ENCODE assay signal across 7 cellular contexts in genomic region chr1:121006826-121007225, GRCh38.
A peak's percentile ranks its signal among the peaks of the same experiment; 100 is the strongest.
DNase-seq lines count a peak whose midpoint lies in the region; ATAC-seq, FAIRE-seq and TF ChIP-seq lines count a peak whose summit lies in the region.
"Not testable (repeated sequence)": the region's sequence is repeated elsewhere in the genome, so short reads cannot be mapped to it uniquely, and the experiment has no call there.

No MANE protein-coding gene starts in this region.

- not testable (repeated sequence) for H4K91ac ChIP-seq in H9 (ENCODE audit: insufficient read length, low read depth, low read length); H1 (replicated peaks; ENCODE audit: insufficient read length, low read length)

- H3K56ac ChIP-seq in H9 (ENCODE audit: insufficient read length, low read depth, low read length); H1 (replicated peaks; ENCODE audit: insufficient read length, low read depth, low read length): not testable (repeated sequence)

- not testable (repeated sequence) for H4K20me1 ChIP-seq in H9 (ENCODE audit: control insufficient read depth, insufficient read depth, insufficient read length); H1 (replicated peaks in 1 of 2; ENCODE audit: control insufficient read depth in 1 of 2, insufficient read depth in 2 of 2, low read length in 2 of 2)

- H3K36me3 Mint-ChIP-seq in H9 (ENCODE audit: insufficient read depth in 1 of 3, low read depth in 3 of 3); activated naive CD8-positive, alpha-beta T cell: not testable (repeated sequence)

- not testable (repeated sequence) for H3K27me3 ChIP-seq in H9 (ENCODE audit: insufficient read depth, low read length)
- H3K27me3 ChIP-seq in H1 (replicated peaks in 1 of 4; ENCODE audit: control insufficient read depth in 3 of 4, extremely low read depth in 1 of 4, insufficient read depth in 3 of 4, low read length in 3 of 4), result peaks cover 13 to 26% (median 22%) of the 10 kb centered on the region in 4 experiments; a peak in 6 of 7 replicates

- POLR2A ChIA-PET in H1 (lab: Charles Lee; ENCODE audit: partially characterized antibody), result not testable (repeated sequence)

- H3K23me2 ChIP-seq in H9 (ENCODE audit: insufficient read length, low read depth, low read length, poor library complexity, severe bottlenecking); H1 (ENCODE audit: low read depth, low read length): not testable (repeated sequence)

- not testable (repeated sequence) for TF ChIP-seq EP300 in H1 (IDR thresholded peaks at IDR 0.05; ENCODE audit: borderline replicate concordance in 1 of 2, low read depth in 2 of 2, low read length in 2 of 2)

- H3K18ac ChIP-seq in H9 (ENCODE audit: insufficient read length, low read depth, low read length); H1 (ENCODE audit: extremely low read depth, low read length): not testable (repeated sequence)

- H3K9ac ChIP-seq in H9 (ENCODE audit: extremely low read depth, insufficient read length, low read length); H1 (replicated peaks in 1 of 4; ENCODE audit: extremely low read depth in 1 of 4, low read depth in 3 of 4, low read length in 3 of 4): not testable (repeated sequence)

- H3K27ac ChIP-seq in H9 (ENCODE audit: insufficient read length, low read depth, low read length); H1 (ENCODE audit: low read depth, low read length): not testable (repeated sequence)

- H3K27ac Mint-ChIP-seq in H9; activated naive CD8-positive, alpha-beta T cell: not testable (repeated sequence)

- H3K4me3 Mint-ChIP-seq in H9, result peak overlapping the region in 1 of 2 experiments; percentile 72; a peak in 3 of 5 replicates
- peak overlapping the region; percentile 5 for H3K4me3 Mint-ChIP-seq in activated naive CD8-positive, alpha-beta T cell

- not testable (repeated sequence) for H3K9me3 ChIP-seq in H9 (ENCODE audit: control insufficient read depth, low read depth, low read length); H1 (ENCODE audit: insufficient read depth in 2 of 2, low read depth in 1 of 2, low read length in 1 of 2)

- not testable (repeated sequence) for H3K14ac ChIP-seq in H9 (ENCODE audit: insufficient read depth, low read length); H1 (ENCODE audit: insufficient read length)

- H2BK15ac ChIP-seq in H9 (ENCODE audit: low read depth, low read length); H1 (ENCODE audit: low read length): not testable (repeated sequence)

- not testable (repeated sequence) for H2AFZ ChIP-seq in H9 (ENCODE audit: low read length); H1 (ENCODE audit: low read length)

- H3K4me1 Mint-ChIP-seq in H9, result not testable (repeated sequence)
- peaks cover 15% of the 10 kb centered on the region for H3K4me1 Mint-ChIP-seq in activated naive CD8-positive, alpha-beta T cell (ENCODE audit: low read depth)

- not testable (repeated sequence) for H3K79me2 ChIP-seq in H9 (ENCODE audit: insufficient read depth, low read length); H1 (ENCODE audit: control insufficient read depth in 1 of 2, insufficient read depth in 2 of 2, low read length in 2 of 2)

- DNase-seq in ELF-1 (ENCODE audit: low read depth, low spot score), result peak; percentile 8
- DNase-seq in H9, result peak; percentile 50
- DNase-seq in H1 (ENCODE audit: low read depth in 1 of 2, low spot score in 2 of 2), result peak in 1 of 2 experiments; percentile 63
- peak; percentile 17 for DNase-seq in Right ventricle myocardium inferior (ENCODE audit: missing footprints)
- peak; percentile 34 for DNase-seq in islet precursor cell
- peak; percentile 31 for DNase-seq in retina

- WGBS in H9 (ENCODE audit: extremely low coverage, insufficient read length, low lambda C conversion rate), result no CpG with 5 or more reads among the region's 21 CpGs
- 18% methylated on average over 21 of the region's 21 CpGs; no CpG with 5 or more reads in 1 of the 2 experiments for WGBS in H1 (ENCODE audit: extremely low coverage in 1 of 2, insufficient coverage in 1 of 2, insufficient read length in 1 of 2, insufficient replicate concordance in 2 of 2, low coverage in 1 of 2, low lambda C conversion rate in 2 of 2, missing lambda C conversion rate in 1 of 2), 2 experiments

- H4K5ac ChIP-seq in H9 (ENCODE audit: insufficient read length, low read depth, low read length); H1 (ENCODE audit: insufficient read length, low read depth, low read length): not testable (repeated sequence)

- H3K79me1 ChIP-seq in H9 (ENCODE audit: insufficient read depth, low read depth, low read length, poor library complexity, severe bottlenecking); H1 (ENCODE audit: low read depth, low read length): not testable (repeated sequence)

- H3K27me3 Mint-ChIP-seq in H9 (ENCODE audit: low read depth); activated naive CD8-positive, alpha-beta T cell: not testable (repeated sequence)

- H3K4ac ChIP-seq in H9 (ENCODE audit: low read depth, low read length); H1 (replicated peaks; ENCODE audit: insufficient read length, low read depth, low read length): not testable (repeated sequence)

- CTCF ChIA-PET in H1 (lab: Charles Lee; ENCODE audit: partially characterized antibody), result not testable (repeated sequence)

- H4K8ac ChIP-seq in H9 (replicated peaks; ENCODE audit: insufficient read length, low read depth, low read length); H1 (ENCODE audit: extremely low read depth, insufficient read depth, low read length): not testable (repeated sequence)

- FAIRE-seq in H1 (lab: Jason Lieb, UNC), result not testable (repeated sequence)

- H3T11ph ChIP-seq in H9 (ENCODE audit: low read length), result not testable (repeated sequence)

- not testable (repeated sequence) for H2BK120ac ChIP-seq in H9 (ENCODE audit: low read depth, low read length, poor library complexity, severe bottlenecking); H1 (replicated peaks; ENCODE audit: low read depth, low read length)

- ATAC-seq in Right ventricle myocardium inferior, result not testable (repeated sequence)

- not testable (repeated sequence) for H3K36me3 ChIP-seq in H1 (ENCODE audit: control insufficient read depth in 2 of 4, insufficient read depth in 4 of 4, low read length in 3 of 4)

- H2AK5ac ChIP-seq in H9 (ENCODE audit: insufficient read length, low read length); H1 (ENCODE audit: low read depth, low read length): not testable (repeated sequence)

- peak in 1 of 2 experiments; percentile 3; a peak in 1 of 4 replicates for TF ChIP-seq RAD21 in H1 (IDR thresholded peaks at IDR 0.05 in 1 of 2, conservative IDR thresholded peaks at IDR 0.05 in 1 of 2; ENCODE audit: low read depth in 2 of 2, low read length in 2 of 2)

- not testable (repeated sequence) for TF ChIP-seq CTCF in H9 (conservative IDR thresholded peaks at IDR 0.05); H1 (IDR thresholded peaks at IDR 0.05; ENCODE audit: control extremely low read depth in 1 of 3, insufficient read depth in 1 of 3, low read depth in 1 of 3, low read length in 3 of 3)

- not testable (repeated sequence) for H3K23ac ChIP-seq in H9 (ENCODE audit: insufficient read length, low read depth, low read length); H1 (ENCODE audit: insufficient read length)

- intact Hi-C loops in Right ventricle myocardium inferior (cut with DNase I), result not testable (repeated sequence)

- H2BK20ac ChIP-seq in H9 (ENCODE audit: low read depth, low read length, poor library complexity, severe bottlenecking); H1 (ENCODE audit: low read length): not testable (repeated sequence)

- peak overlapping the region; percentile 51 for H3K4me2 ChIP-seq in H9 (ENCODE audit: insufficient read depth, insufficient read length, low read length)
- H3K4me2 ChIP-seq in H1 (ENCODE audit: insufficient read depth in 1 of 2, low read depth in 2 of 2, low read length in 2 of 2), result peak overlapping the region; percentile 37 to 44; a peak in 3 of 4 replicates

- not testable (repeated sequence) for TF ChIP-seq POLR2A in H1 (IDR thresholded peaks at IDR 0.05; ENCODE audit: control extremely low read depth in 1 of 2, low read depth in 2 of 2, low read length in 2 of 2)

- not testable (repeated sequence) for H3K4me1 ChIP-seq in H9 (ENCODE audit: insufficient read depth, low read length); H1 (replicated peaks in 1 of 4; ENCODE audit: control insufficient read depth in 3 of 4, insufficient read depth in 4 of 4, low read length in 3 of 4)

- H2BK5ac ChIP-seq in H9 (ENCODE audit: insufficient read length, low read length); H1 (ENCODE audit: low read depth, low read length): not testable (repeated sequence)

- H2BK12ac ChIP-seq in H9 (ENCODE audit: insufficient read length, low read depth, low read length); H1 (ENCODE audit: low read depth, low read length): not testable (repeated sequence)

- peak overlapping the region in 2 of 4 experiments; percentile 30 to 46; a peak in 3 of 8 replicates for H3K4me3 ChIP-seq in H1 (ENCODE audit: extremely low read depth in 1 of 4, insufficient read depth in 2 of 4, low read depth in 3 of 4, low read length in 4 of 4)

- not testable (repeated sequence) for H3K9me3 Mint-ChIP-seq in H9; activated naive CD8-positive, alpha-beta T cell (ENCODE audit: low read depth)
